Comparison of ENCODE assay signal across 8 cellular contexts in genomic region chr11:125404136-125404810, GRCh38.
DNase-seq lines count a peak whose midpoint lies in the region; ATAC-seq and TF ChIP-seq lines count a peak whose summit lies in the region.

No MANE protein-coding gene starts in this region.

- H3K27me3 ChIP-seq in heart left ventricle (no peaks in the 10 kb centered on the region), upper lobe of left lung (peaks cover 0 to 2% (median 0%) of the 10 kb centered on the region in 4 donors)
- H3K27me3 ChIP-seq in naive thymus-derived CD4-positive, alpha-beta T cell (ENCODE audit: control insufficient read depth in 2 of 2, insufficient read depth in 2 of 2, low read length in 2 of 2), result peaks cover 0 to 4% of the 10 kb centered on the region in 2 donors

- ATAC-seq in heart left ventricle, result peak in 3 of 4 donors; percentile 3 to 12 (median 3)
- peak in 1 of 2 donors; percentile 3 for ATAC-seq in upper lobe of left lung (ENCODE audit: low FRiP score in 2 of 2)
- no peak for ATAC-seq in activated CD4-positive, alpha-beta T cell treated with anti-CD3 and anti-CD28 coated beads for 36 hours
- no peak for ATAC-seq in naive thymus-derived CD4-positive, alpha-beta T cell

- H3K4me1 Mint-ChIP-seq in activated CD4-positive, alpha-beta T cell treated with anti-CD3 and anti-CD28 coated beads for 36 hours, result peaks cover 2% of the 10 kb centered on the region
- peaks cover 0 to 10% (median 6%) of the 10 kb centered on the region in 7 donors for H3K4me1 Mint-ChIP-seq in naive thymus-derived CD4-positive, alpha-beta T cell

- 47 to 64% (median 54%) methylated on average over 14 to 15 of the region's 15 CpGs for WGBS in heart left ventricle, 4 donors
- 45 to 47% methylated on average over 10 to 15 of the region's 15 CpGs for WGBS in upper lobe of left lung, 2 donors

- H3K36me3 ChIP-seq in heart left ventricle (no peaks in the 10 kb centered on the region), upper lobe of left lung (no peaks in the 10 kb centered on the region)
- no peaks in the 10 kb centered on the region for H3K36me3 ChIP-seq in naive thymus-derived CD4-positive, alpha-beta T cell (ENCODE audit: control insufficient read depth in 2 of 3, insufficient read depth in 3 of 3, low read length in 3 of 3)

- no peaks in the 10 kb centered on the region for H3K9me3 Mint-ChIP-seq in activated CD4-positive, alpha-beta T cell treated with anti-CD3 and anti-CD28 coated beads for 36 hours (ENCODE audit: low read depth)
- peaks cover 0 to 2% (median 0%) of the 10 kb centered on the region in 11 donors for H3K9me3 Mint-ChIP-seq in naive thymus-derived CD4-positive, alpha-beta T cell

- POLR2A ChIA-PET in activated CD4-positive, alpha-beta T cell treated with anti-CD3 and anti-CD28 coated beads for 36 hours (lab: Charles Lee), result no interaction called here
- POLR2A ChIA-PET in naive thymus-derived CD4-positive, alpha-beta T cell (lab: Charles Lee), result no interaction called here

- H3K27me3 Mint-ChIP-seq in activated CD4-positive, alpha-beta T cell treated with anti-CD3 and anti-CD28 coated beads for 36 hours, result peaks cover 56% of the 10 kb centered on the region
- H3K27me3 Mint-ChIP-seq in naive thymus-derived CD4-positive, alpha-beta T cell, result peaks cover 39 to 66% (median 57%) of the 10 kb centered on the region in 5 donors

- intact Hi-C loops in heart left ventricle (cut with DNase I) (loop anchor here in 9 of 10 donors (1.0 to 10.0 kb wide), 14 partner anchors 27 to 449 kb away; partner anchors contain the start of genes PKNOX2 (in 6 of the 9) and CCDC15 (in 1 of the 9)), cardiac septum (cut with DNase I) (loop anchor here (2.0 kb wide), 1 partner anchor 239 kb away; the partner anchor contains the start of gene PKNOX2)
- intact Hi-C loops in activated CD4-positive, alpha-beta T cell treated with anti-CD3 and anti-CD28 coated beads for 36 hours (cut with DNase I, micrococcal nuclease), result loop anchor here in 1 of 2 experiments (2.0 to 10.0 kb wide), 2 partner anchors 55 to 309 kb away; no protein-coding TSS in a partner anchor
- intact Hi-C loops in naive thymus-derived CD4-positive, alpha-beta T cell (cut with micrococcal nuclease), result loop anchor here in 1 of 2 donors (10.0 kb wide), 1 partner anchor 439 kb away; no protein-coding TSS in a partner anchor

- no peak overlapping the region for H3K4me3 Mint-ChIP-seq in activated CD4-positive, alpha-beta T cell treated with anti-CD3 and anti-CD28 coated beads for 36 hours
- peak overlapping the region in 1 of 10 donors; percentile 8 for H3K4me3 Mint-ChIP-seq in naive thymus-derived CD4-positive, alpha-beta T cell

- H3K4me1 ChIP-seq in heart left ventricle, result peaks cover 0 to 26% (median 8%) of the 10 kb centered on the region in 12 donors
- H3K4me1 ChIP-seq in upper lobe of left lung, result peaks cover 3 to 7% (median 5%) of the 10 kb centered on the region in 4 donors
- no peaks in the 10 kb centered on the region for H3K4me1 ChIP-seq in naive thymus-derived CD4-positive, alpha-beta T cell (ENCODE audit: control insufficient read depth in 2 of 2, insufficient read depth in 2 of 2, low read length in 2 of 2)

- H3K4me3 ChIP-seq in heart left ventricle (no peak overlapping the region), upper lobe of left lung (no peak overlapping the region)
- H3K4me3 ChIP-seq in naive thymus-derived CD4-positive, alpha-beta T cell (ENCODE audit: low read length), result no peak overlapping the region

- H3K9me3 ChIP-seq in heart left ventricle (no peaks in the 10 kb centered on the region), upper lobe of left lung (no peaks in the 10 kb centered on the region)
- no peaks in the 10 kb centered on the region for H3K9me3 ChIP-seq in naive thymus-derived CD4-positive, alpha-beta T cell (ENCODE audit: control insufficient read depth in 2 of 3, low read length in 3 of 3)

- H3K27ac Mint-ChIP-seq in activated CD4-positive, alpha-beta T cell treated with anti-CD3 and anti-CD28 coated beads for 36 hours, result no peak overlapping the region
- H3K27ac Mint-ChIP-seq in naive thymus-derived CD4-positive, alpha-beta T cell, result no peak overlapping the region

- DNase-seq in heart left ventricle, result no peak
- DNase-seq in cardiac septum (ENCODE audit: low spot score), result no peak
- DNase-seq in cerebellar cortex (ENCODE audit: low spot score), result peak; percentile 37
- DNase-seq in myocyte (ENCODE audit: low read depth), result peak; percentile 95
- DNase-seq in upper lobe of left lung, result no peak
- DNase-seq in activated CD4-positive, CD25-positive, alpha-beta regulatory T cell treated with anti-CD3 and anti-CD28 coated beads, Interleukin-2, amount 50 U/mL, for 72 hours, result no peak
- no peak for DNase-seq in activated CD4-positive, alpha-beta T cell treated with anti-CD3 and anti-CD28 coated beads for 36 hours
- no peak for DNase-seq in naive thymus-derived CD4-positive, alpha-beta T cell

- TF ChIP-seq POLR2A in heart left ventricle (IDR thresholded peaks at IDR 0.05) (no peak), upper lobe of left lung (IDR thresholded peaks at IDR 0.05) (no peak)

- CTCF ChIA-PET in activated CD4-positive, alpha-beta T cell treated with anti-CD3 and anti-CD28 coated beads for 36 hours (lab: Charles Lee), result interaction anchor here (0.6 to 1.9 kb wide), 6 partner anchors 9 to 247 kb away, joined by 3 to 7 read pairs (median 4); no protein-coding TSS in a partner anchor
- CTCF ChIA-PET in naive thymus-derived CD4-positive, alpha-beta T cell (lab: Charles Lee), result interaction anchor here (0.6 to 1.5 kb wide), 4 partner anchors 23 to 443 kb away, joined by 3 to 4 read pairs (median 3); no protein-coding TSS in a partner anchor

- H3K27ac ChIP-seq in heart left ventricle (no peak overlapping the region), upper lobe of left lung (peak overlapping the region; percentile 23 to 56 (median 37))
- H3K27ac ChIP-seq in naive thymus-derived CD4-positive, alpha-beta T cell (ENCODE audit: low read depth, low read length), result no peak overlapping the region

- TF ChIP-seq CTCF in heart left ventricle (IDR thresholded peaks at IDR 0.05), result no peak
- no peak for TF ChIP-seq CTCF in upper lobe of left lung (IDR thresholded peaks at IDR 0.05)

- no peaks in the 10 kb centered on the region for H3K36me3 Mint-ChIP-seq in activated CD4-positive, alpha-beta T cell treated with anti-CD3 and anti-CD28 coated beads for 36 hours (ENCODE audit: low read depth)
- no peaks in the 10 kb centered on the region for H3K36me3 Mint-ChIP-seq in naive thymus-derived CD4-positive, alpha-beta T cell

- peak in 2 of 4 donors; percentile 10 to 18 for TF ChIP-seq EP300 in upper lobe of left lung (IDR thresholded peaks at IDR 0.05)

Comparison
In these comparisons a context has a peak if more than half of its experiments do, and no peak if none do; other contexts are left out.
1. ATAC-seq: peak in heart left ventricle (3 of 4); none in activated CD4-positive, alpha-beta T cell treated with anti-CD3 and anti-CD28 coated beads for 36 hours (single experiment) and naive thymus-derived CD4-positive, alpha-beta T cell (single experiment).
2. DNase-seq: peak in cerebellar cortex (single experiment) and myocyte (single experiment); none in heart left ventricle (0 of 5), cardiac septum (single experiment), upper lobe of left lung (0 of 2), activated CD4-positive, CD25-positive, alpha-beta regulatory T cell treated with anti-CD3 and anti-CD28 coated beads, Interleukin-2, amount 50 U/mL, for 72 hours (single experiment), activated CD4-positive, alpha-beta T cell treated with anti-CD3 and anti-CD28 coated beads for 36 hours (single experiment) and naive thymus-derived CD4-positive, alpha-beta T cell (0 of 9).
3. H3K27ac ChIP-seq: peak in upper lobe of left lung (4 of 4); none in heart left ventricle (0 of 12) and naive thymus-derived CD4-positive, alpha-beta T cell (single experiment).